16 cellular contexts compared by ENCODE assay signal in genomic region chr7:158010956-158011698, GRCh38.
DNase-seq lines count a peak whose midpoint lies in the region; ATAC-seq and TF ChIP-seq lines count a peak whose summit lies in the region.
"Had no signal": no experiment of that assay in that cellular context is flagged by ENCODE, and none has a peak within 500 bp of the region (broad histone marks: within the 10 kb centered on the region; RNA-seq: fewer than 3 reads in every experiment).

No MANE protein-coding gene starts in this region.

- H3K9me2 ChIP-seq in SK-N-SH = no peaks in the 10 kb centered on the region

- no peaks in the 10 kb centered on the region for H3F3A ChIP-seq in SK-N-SH (replicated peaks; ENCODE audit: insufficient read depth)
- peaks cover 7% of the 10 kb centered on the region for H3F3A ChIP-seq in neural progenitor cell (ENCODE audit: low read depth)

- H3K4me3 Mint-ChIP-seq in neural progenitor cell = no peak overlapping the region
- H3K4me3 Mint-ChIP-seq: activated CD4-positive, alpha-beta T cell treated with anti-CD3 and anti-CD28 coated beads, Interleukin-2, amount 10 ng/mL, durations not matched to agents 7 days and 5 days had no signal

- H3K36me3 Mint-ChIP-seq in neural progenitor cell = no peaks in the 10 kb centered on the region

- H3K9me3 Mint-ChIP-seq in neural progenitor cell = no peaks in the 10 kb centered on the region
- H3K9me3 Mint-ChIP-seq: activated CD4-positive, alpha-beta T cell treated with anti-CD3 and anti-CD28 coated beads, Interleukin-2, amount 10 ng/mL, durations not matched to agents 7 days and 5 days had no signal

- CTCF ChIA-PET in SK-N-SH (lab: Yijun Ruan, JAX) = interaction anchor here (0.7 to 1.8 kb wide), 3 partner anchors 9 to 343 kb away, joined by 3 to 8 read pairs (median 3); no protein-coding TSS in a partner anchor

- H3K4me3 ChIP-seq in SK-N-SH (ENCODE audit: low read depth in 2 of 2, low read length in 1 of 2) = no peak overlapping the region
- no peak overlapping the region for H3K4me3 ChIP-seq in neural progenitor cell
- H3K4me3 ChIP-seq in tibial artery = no peak overlapping the region
- H3K4me3 ChIP-seq: thoracic aorta had no signal

- TF ChIP-seq EP300 in SK-N-SH (IDR thresholded peaks at IDR 0.05; ENCODE audit: borderline replicate concordance in 1 of 2, low read depth in 1 of 2, low read length in 1 of 2) = no peak

- H3K27me3 Mint-ChIP-seq in neural progenitor cell (ENCODE audit: insufficient read depth, low read depth) = peaks cover 8% of the 10 kb centered on the region
- H3K27me3 Mint-ChIP-seq: activated CD4-positive, alpha-beta T cell treated with anti-CD3 and anti-CD28 coated beads, Interleukin-2, amount 10 ng/mL, durations not matched to agents 7 days and 5 days had no signal

- TF ChIP-seq RAD21 in SK-N-SH (IDR thresholded peaks at IDR 0.05; ENCODE audit: low read length) = peak; percentile 42; the same call in 1 of the 2 replicates

- peaks cover 36% of the 10 kb centered on the region for H3K4me1 Mint-ChIP-seq in neural progenitor cell
- H3K4me1 Mint-ChIP-seq: activated CD4-positive, alpha-beta T cell treated with anti-CD3 and anti-CD28 coated beads, Interleukin-2, amount 10 ng/mL, durations not matched to agents 7 days and 5 days had no signal

- H3K9ac ChIP-seq in SK-N-SH (no peak overlapping the region), neural progenitor cell (no peak overlapping the region)

- H4K20me1 ChIP-seq in SK-N-SH (ENCODE audit: insufficient read depth) (no peaks in the 10 kb centered on the region), neural progenitor cell (ENCODE audit: low read depth) (no peaks in the 10 kb centered on the region)

- no peak overlapping the region for H2AFZ ChIP-seq in SK-N-SH (ENCODE audit: low read depth)
- no peak overlapping the region for H2AFZ ChIP-seq in neural progenitor cell (replicated peaks)

- H3K4me1 ChIP-seq in SK-N-SH (ENCODE audit: control insufficient read depth in 1 of 2, insufficient read depth in 2 of 2, low read depth in 1 of 2, low read length in 1 of 2) (peaks cover 0 to 5% of the 10 kb centered on the region in 2 experiments; a peak in 1 of 4 replicates), neural progenitor cell (peaks cover 37% of the 10 kb centered on the region), tibial artery (peaks cover 0 to 7% (median 3%) of the 10 kb centered on the region in 4 donors)

- no peak overlapping the region for H3K27ac Mint-ChIP-seq in neural progenitor cell
- H3K27ac Mint-ChIP-seq: activated CD4-positive, alpha-beta T cell treated with anti-CD3 and anti-CD28 coated beads, Interleukin-2, amount 10 ng/mL, durations not matched to agents 7 days and 5 days had no signal

- no peak for DNase-seq in SK-N-SH
- DNase-seq in LoVo (ENCODE audit: low spot score) = peak; percentile 18
- DNase-seq in neural progenitor cell (ENCODE audit: low spot score) = no peak
- no peak for DNase-seq in tibial artery
- DNase-seq in SK-N-DZ (ENCODE audit: low spot score) = no peak
- no peak for DNase-seq in RPMI8226
- DNase-seq: activated CD4-positive, alpha-beta T cell treated with anti-CD3 and anti-CD28 coated beads, Interleukin-2, amount 10 ng/mL, durations not matched to agents 7 days and 5 days; activated naive CD4-positive, alpha-beta T cell treated with anti-CD3 and anti-CD28 coated beads, Interleukin-2, amount 50 U/mL, for 16 hours; GOT3; NCI-H187; NCI-H524 treated with DMSO at 0.1 percent for 48 hours had no signal

- TF ChIP-seq CTCF in SK-N-SH (IDR thresholded peaks at IDR 0.05) (no peak), VCaP (conservative IDR thresholded peaks at IDR 0.05) (peak; percentile 44), neural progenitor cell (IDR thresholded peaks at IDR 0.05) (peak; percentile 49), tibial artery (IDR thresholded peaks at IDR 0.05) (no peak)

- H3K27ac ChIP-seq in SK-N-SH (ENCODE audit: low read depth in 2 of 2, low read length in 1 of 2) (no peak overlapping the region), VCaP (no peak overlapping the region), neural progenitor cell (no peak overlapping the region), tibial artery (no peak overlapping the region)
- H3K27ac ChIP-seq: epithelial cell of prostate, neutrophil, thoracic aorta had no signal

- H3K36me3 ChIP-seq in SK-N-SH (replicated peaks in 1 of 2; ENCODE audit: control insufficient read depth in 1 of 2, insufficient read depth in 2 of 2, low read length in 1 of 2) (no peaks in the 10 kb centered on the region), neural progenitor cell (no peaks in the 10 kb centered on the region), tibial artery (no peaks in the 10 kb centered on the region)
- H3K36me3 ChIP-seq: neutrophil, thoracic aorta had no signal

- 0 out of 2 replicates have a peak, but pooled peaks cover 3% of the 10 kb centered on the region for H3K9me3 ChIP-seq in SK-N-SH
- H3K9me3 ChIP-seq in neural progenitor cell (ENCODE audit: low read depth) = no peaks in the 10 kb centered on the region
- no peaks in the 10 kb centered on the region for H3K9me3 ChIP-seq in tibial artery
- H3K9me3 ChIP-seq: neutrophil, thoracic aorta had no signal

- H3K79me2 ChIP-seq in SK-N-SH (ENCODE audit: insufficient read depth) = no peaks in the 10 kb centered on the region
- H3K79me2 ChIP-seq in neural progenitor cell (ENCODE audit: low read depth) = no peaks in the 10 kb centered on the region

- POLR2A ChIA-PET in SK-N-SH (lab: Yijun Ruan, JAX) = no interaction called here

- WGBS in SK-N-SH (ENCODE audit: low lambda C conversion rate) = 33% methylated on average over 11 of the region's 11 CpGs

- no peak for ATAC-seq in SK-N-SH treated with all-trans-retinoic acid at 6 μM for 48 hours

- intact Hi-C loops in tibial artery (cut with DNase I; ENCODE audit: low total_unique reads) = no loop called here

- H3K27me3 ChIP-seq in SK-N-SH (ENCODE audit: insufficient read depth) (no peaks in the 10 kb centered on the region), neural progenitor cell (no peaks in the 10 kb centered on the region), tibial artery (peaks cover 0 to 31% of the 10 kb centered on the region in 2 donors)
- H3K27me3 ChIP-seq: neutrophil had no signal

- H3K4me2 ChIP-seq in SK-N-SH (no peak overlapping the region), neural progenitor cell (no peak overlapping the region)

TF ChIP-seq in SK-N-SH, 30 proteins besides CTCF, POLR2A, EP300 and RAD21:
- TF ChIP-seq JUND (IDR thresholded peaks at IDR 0.05) (no peak), RXRA (IDR thresholded peaks at IDR 0.05; ENCODE audit: borderline replicate concordance, low read depth) (no peak), TEAD4 (IDR thresholded peaks at IDR 0.05; ENCODE audit: borderline replicate concordance, insufficient read depth) (no peak), RFX5 (IDR thresholded peaks at IDR 0.05; ENCODE audit: low read length) (no peak), ELF1 (IDR thresholded peaks at IDR 0.05) (no peak), USF2 (IDR thresholded peaks at IDR 0.05; ENCODE audit: borderline replicate concordance, low read depth, low read length) (no peak)
TF ChIP-seq in SK-N-SH: peak in this region for 0.

TF ChIP-seq in SK-N-SH treated with all-trans-retinoic acid at 6 μM for 48 hours, 23 proteins besides CTCF, POLR2A, EP300 and RAD21 (continues in another document):
- no peak for TF ChIP-seq ISL1 (CRISPR knock-in tag; IDR thresholded peaks at IDR 0.05)
- no peak for TF ChIP-seq CSDC2 (CRISPR knock-in tag; IDR thresholded peaks at IDR 0.05)
- no peak for TF ChIP-seq PPARA (CRISPR knock-in tag; IDR thresholded peaks at IDR 0.05; ENCODE audit: borderline replicate concordance)
- no peak for TF ChIP-seq GLIS3 (CRISPR knock-in tag; IDR thresholded peaks at IDR 0.05)
- TF ChIP-seq ZFP30 (CRISPR knock-in tag; IDR thresholded peaks at IDR 0.05) = no peak
- no peak for TF ChIP-seq RARB (CRISPR knock-in tag; IDR thresholded peaks at IDR 0.05)
- no peak for TF ChIP-seq ZNF565 (CRISPR knock-in tag; conservative IDR thresholded peaks at IDR 0.05; ENCODE audit: low read depth)
- no peak for TF ChIP-seq ZFP3 (CRISPR knock-in tag; IDR thresholded peaks at IDR 0.05)
- TF ChIP-seq ZNF8 (CRISPR knock-in tag; IDR thresholded peaks at IDR 0.05) = no peak
- TF ChIP-seq TOX (CRISPR knock-in tag; IDR thresholded peaks at IDR 0.05; ENCODE audit: borderline replicate concordance) = no peak
- no peak for TF ChIP-seq ZNF70 (CRISPR knock-in tag; IDR thresholded peaks at IDR 0.05)
- TF ChIP-seq TSHZ2 (CRISPR knock-in tag; IDR thresholded peaks at IDR 0.05) = no peak
- no peak for TF ChIP-seq ESRRG (CRISPR knock-in tag; IDR thresholded peaks at IDR 0.05)
- TF ChIP-seq ZC3H10 (CRISPR knock-in tag; IDR thresholded peaks at IDR 0.05) = no peak

Comparison
In these comparisons a context has a peak if more than half of its experiments do, and no peak if none do; other contexts are left out.
1. CTCF ChIP-seq: peak in VCaP (single experiment) and neural progenitor cell (single experiment); none in SK-N-SH (single experiment) and tibial artery (0 of 2).